20 cellular contexts compared by ENCODE assay signal in genomic region chr14:104824353-104824997, GRCh38. TPM values are rescaled to one million over a fixed set of nuclear protein-coding genes. Genes with fewer than 3 reads are reported as not detected.
A peak's percentile ranks its signal among the peaks of the same experiment; 100 is the strongest.
DNase-seq lines count a peak whose midpoint lies in the region; ATAC-seq, FAIRE-seq and TF ChIP-seq lines count a peak whose summit lies in the region.
"Had no signal": no experiment of that assay in that cellular context is flagged by ENCODE, and none has a peak within 500 bp of the region (broad histone marks: within the 10 kb centered on the region; RNA-seq: fewer than 3 reads in every experiment).

No MANE protein-coding gene starts in this region.

- in situ Hi-C loops in IMR-90 (cut with MboI; ENCODE audit: low sequenced_read_pairs) = loop anchor here (5.0 kb wide), 1 partner anchor 57 kb away; no protein-coding TSS in a partner anchor

- no peak for TF ChIP-seq RAD21 in IMR-90 (IDR thresholded peaks at IDR 0.05; ENCODE audit: low read length)
- TF ChIP-seq RAD21 in H1 (IDR thresholded peaks at IDR 0.05 in 1 of 2, conservative IDR thresholded peaks at IDR 0.05 in 1 of 2; ENCODE audit: low read depth in 2 of 2, low read length in 2 of 2) = no peak

- no peak for TF ChIP-seq POLR2A in IMR-90 (IDR thresholded peaks at IDR 0.05; ENCODE audit: low read depth, low read length)
- no peak for TF ChIP-seq POLR2A in H1 (IDR thresholded peaks at IDR 0.05; ENCODE audit: control extremely low read depth in 1 of 2, low read depth in 2 of 2, low read length in 2 of 2)

- H4K5ac ChIP-seq in IMR-90 (ENCODE audit: low read depth, low read length) = no peak overlapping the region
- H4K5ac ChIP-seq in H1 (ENCODE audit: insufficient read length, low read depth, low read length) = no peak overlapping the region

- peaks cover 21% of the 10 kb centered on the region; the same call in 1 of the 2 replicates for H3K23me2 ChIP-seq in H1 (ENCODE audit: low read depth, low read length)

- H3K4me1 ChIP-seq in IMR-90 (ENCODE audit: control insufficient read depth, insufficient read depth, low read length) = peaks cover 9% of the 10 kb centered on the region
- peaks cover 0 to 7% (median 5%) of the 10 kb centered on the region in 4 experiments; a peak in 4 of 7 replicates for H3K4me1 ChIP-seq in H1 (replicated peaks in 1 of 4; ENCODE audit: control insufficient read depth in 3 of 4, insufficient read depth in 4 of 4, low read length in 3 of 4)
- H3K4me1 ChIP-seq: foreskin keratinocyte, prostate gland had no signal

- dilution Hi-C loops in IMR-90 (cut with HindIII; ENCODE audit: low sequenced_read_pairs, unreplicated experiment) = no loop called here

- H2AK5ac ChIP-seq in IMR-90 (ENCODE audit: low read depth, low read length) (no peak overlapping the region), H1 (ENCODE audit: low read depth, low read length) (no peak overlapping the region)

- FAIRE-seq in H1 (lab: Jason Lieb, UNC) = no peak
- FAIRE-seq: endothelial cell of umbilical vein had no signal

- peak overlapping the region; percentile 84 for H3K4me3 Mint-ChIP-seq in stimulated activated effector memory CD8-positive, alpha-beta T cell treated with anti-CD3 and anti-CD28 coated beads, Interleukin-12 subunit alpha, Interleukin-12 subunit beta, amount 100 ng/mL, for 72 hours

- H3K27ac Mint-ChIP-seq in stimulated activated effector memory CD8-positive, alpha-beta T cell treated with anti-CD3 and anti-CD28 coated beads, Interleukin-12 subunit alpha, Interleukin-12 subunit beta, amount 100 ng/mL, for 72 hours = no peak overlapping the region

- H2BK15ac ChIP-seq in IMR-90 (ENCODE audit: low read depth, low read length) (no peak overlapping the region), H1 (ENCODE audit: low read length) (no peak overlapping the region)

- H2AFZ ChIP-seq in IMR-90 (replicated peaks; ENCODE audit: low read length, poor library complexity) (no peak overlapping the region), H1 (ENCODE audit: low read length) (no peak overlapping the region)

- H3K4me1 Mint-ChIP-seq in stimulated activated effector memory CD8-positive, alpha-beta T cell treated with anti-CD3 and anti-CD28 coated beads, Interleukin-12 subunit alpha, Interleukin-12 subunit beta, amount 100 ng/mL, for 72 hours = peaks cover 25% of the 10 kb centered on the region

- H4K8ac ChIP-seq in IMR-90 (ENCODE audit: low read depth in 2 of 2, low read length in 2 of 2) (no peak overlapping the region), H1 (ENCODE audit: extremely low read depth, insufficient read depth, low read length) (no peak overlapping the region)

- H3K4me2 ChIP-seq in IMR-90 (ENCODE audit: low read depth, low read length) (no peak overlapping the region), H1 (ENCODE audit: insufficient read depth in 1 of 2, low read depth in 2 of 2, low read length in 2 of 2) (no peak overlapping the region)

- H3K9ac ChIP-seq in IMR-90 (ENCODE audit: low read depth, low read length) (no peak overlapping the region), H1 (replicated peaks in 1 of 4; ENCODE audit: extremely low read depth in 1 of 4, low read depth in 3 of 4, low read length in 3 of 4) (no peak overlapping the region)

- no peak overlapping the region for H3K27ac ChIP-seq in IMR-90 (ENCODE audit: insufficient read depth, low read length)
- H3K27ac ChIP-seq in H1 (ENCODE audit: low read depth, low read length) = no peak overlapping the region
- H3K27ac ChIP-seq: ascending aorta, colonic mucosa, foreskin keratinocyte, left lung, prostate gland, uterus had no signal

- H2BK120ac ChIP-seq in IMR-90 (ENCODE audit: low read depth, low read length) = no peak overlapping the region
- no peak overlapping the region for H2BK120ac ChIP-seq in H1 (replicated peaks; ENCODE audit: low read depth, low read length)

- WGBS in IMR-90 (ENCODE audit: extremely low coverage in 2 of 2, insufficient read length in 1 of 2), 2 experiments = 90 to 100% methylated on average over 2 of the region's 2 CpGs
- 91 to 100% methylated on average over 2 of the region's 2 CpGs for WGBS in H1 (ENCODE audit: extremely low coverage in 1 of 2, insufficient coverage in 1 of 2, insufficient read length in 1 of 2, insufficient replicate concordance in 2 of 2, low coverage in 1 of 2, low lambda C conversion rate in 2 of 2, missing lambda C conversion rate in 1 of 2), 2 experiments

- no peak overlapping the region for H3K4ac ChIP-seq in IMR-90 (ENCODE audit: low read depth, low read length)
- H3K4ac ChIP-seq in H1 (replicated peaks; ENCODE audit: insufficient read length, low read depth, low read length) = no peak overlapping the region

- no peak overlapping the region for H3K56ac ChIP-seq in IMR-90 (ENCODE audit: extremely low read depth, insufficient read depth, low read length)
- peak overlapping the region; percentile 96 for H3K56ac ChIP-seq in H1 (replicated peaks; ENCODE audit: insufficient read length, low read depth, low read length)

- H3K4me3 ChIP-seq in IMR-90 (ENCODE audit: insufficient read depth, low read depth, low read length) = no peak overlapping the region
- no peak overlapping the region for H3K4me3 ChIP-seq in H1 (ENCODE audit: extremely low read depth in 1 of 4, insufficient read depth in 2 of 4, low read depth in 3 of 4, low read length in 4 of 4)
- H3K4me3 ChIP-seq: ascending aorta, colonic mucosa, left lung, prostate gland, uterus had no signal

- intact Hi-C loops in IMR-90 (cut with micrococcal nuclease) = no loop called here

- CTCF ChIA-PET in IMR-90 (lab: Yijun Ruan, JAX) (no interaction called here), H1 (lab: Charles Lee; ENCODE audit: partially characterized antibody) (interaction anchor here (2.4 kb wide), 1 partner anchor 20 kb away, joined by 12 read pairs; no protein-coding TSS in a partner anchor)

- no peak overlapping the region for H2AK9ac ChIP-seq in IMR-90 (replicated peaks; ENCODE audit: low read depth, low read length, poor library complexity)

- H3K14ac ChIP-seq in IMR-90 (replicated peaks; ENCODE audit: low read depth, low read length) = no peak overlapping the region
- H3K14ac ChIP-seq in H1 (ENCODE audit: insufficient read length) = no peak overlapping the region

- no peak for TF ChIP-seq EP300 in H1 (IDR thresholded peaks at IDR 0.05; ENCODE audit: borderline replicate concordance in 1 of 2, low read depth in 2 of 2, low read length in 2 of 2)

- no peaks in the 10 kb centered on the region for H3K36me3 ChIP-seq in IMR-90 (ENCODE audit: control insufficient read depth, insufficient read depth, low read length)
- H3K36me3 ChIP-seq in H1 (ENCODE audit: control insufficient read depth in 2 of 4, insufficient read depth in 4 of 4, low read length in 3 of 4) = no peaks in the 10 kb centered on the region
- H3K36me3 ChIP-seq: ascending aorta, colonic mucosa, left lung, prostate gland, uterus had no signal

- peak overlapping the region; percentile 23 for H2BK5ac ChIP-seq in IMR-90 (ENCODE audit: low read depth, low read length, poor library complexity, severe bottlenecking)
- 0 out of 2 replicates have a peak overlapping the region, but pooled peaks have one; percentile 21 for H2BK5ac ChIP-seq in H1 (ENCODE audit: low read depth, low read length)

- no peak overlapping the region for H4K91ac ChIP-seq in IMR-90 (ENCODE audit: insufficient read depth, low read depth, low read length)
- H4K91ac ChIP-seq in H1 (replicated peaks; ENCODE audit: insufficient read length, low read length) = no peak overlapping the region

- H3K27me3 ChIP-seq in IMR-90 (ENCODE audit: control insufficient read depth, insufficient read depth, low read length) (no peaks in the 10 kb centered on the region), H1 (replicated peaks in 1 of 4; ENCODE audit: control insufficient read depth in 3 of 4, extremely low read depth in 1 of 4, insufficient read depth in 3 of 4, low read length in 3 of 4) (peaks cover 0 to 26% (median 19%) of the 10 kb centered on the region in 4 experiments; a peak in 6 of 7 replicates)
- H3K27me3 ChIP-seq: ascending aorta, colonic mucosa, foreskin keratinocyte, uterus had no signal

- H3K79me2 ChIP-seq in H1 (ENCODE audit: control insufficient read depth in 1 of 2, insufficient read depth in 2 of 2, low read length in 2 of 2) = no peaks in the 10 kb centered on the region

- H3K79me1 ChIP-seq in IMR-90 (ENCODE audit: low read depth in 1 of 2, low read length in 2 of 2) = 0 out of 4 replicates have a peak, but pooled peaks cover 0 to 3% of the 10 kb centered on the region in 2 experiments
- H3K79me1 ChIP-seq in H1 (ENCODE audit: low read depth, low read length) = no peaks in the 10 kb centered on the region

- no peaks in the 10 kb centered on the region for H4K20me1 ChIP-seq in IMR-90 (ENCODE audit: insufficient read depth, low read length)
- H4K20me1 ChIP-seq in H1 (replicated peaks in 1 of 2; ENCODE audit: control insufficient read depth in 1 of 2, insufficient read depth in 2 of 2, low read length in 2 of 2) = peaks cover 0 to 8% of the 10 kb centered on the region in 2 experiments

- H3K9me3 ChIP-seq in IMR-90 (ENCODE audit: control insufficient read depth, insufficient read depth, low read length) (no peaks in the 10 kb centered on the region), H1 (ENCODE audit: insufficient read depth in 2 of 2, low read depth in 1 of 2, low read length in 1 of 2) (no peaks in the 10 kb centered on the region)
- H3K9me3 ChIP-seq: ascending aorta, colonic mucosa, left lung, prostate gland, uterus had no signal

- peaks cover 6% of the 10 kb centered on the region for H3K9me3 Mint-ChIP-seq in stimulated activated effector memory CD8-positive, alpha-beta T cell treated with anti-CD3 and anti-CD28 coated beads, Interleukin-12 subunit alpha, Interleukin-12 subunit beta, amount 100 ng/mL, for 72 hours

- H3K23ac ChIP-seq in IMR-90 (ENCODE audit: low read depth, low read length) = no peak overlapping the region
- no peak overlapping the region for H3K23ac ChIP-seq in H1 (ENCODE audit: insufficient read length)

- BruUV-seq in IMR-90 (replicated peaks; lab: Mats Ljungman, UMichigan) = no TSS peak

- no peaks in the 10 kb centered on the region for H3K36me3 Mint-ChIP-seq in stimulated activated effector memory CD8-positive, alpha-beta T cell treated with anti-CD3 and anti-CD28 coated beads, Interleukin-12 subunit alpha, Interleukin-12 subunit beta, amount 100 ng/mL, for 72 hours

- no peak for ATAC-seq in IMR-90 (ENCODE audit: low read depth)
- ATAC-seq in stimulated activated effector memory CD8-positive, alpha-beta T cell treated with anti-CD3 and anti-CD28 coated beads, Interleukin-12 subunit alpha, Interleukin-12 subunit beta, amount 100 ng/mL, for 72 hours = no peak
- no peak for ATAC-seq in GM21390 (IDR thresholded peaks at IDR 0.05; ENCODE audit: unreplicated experiment)
- no peak for ATAC-seq in HG02571 (IDR thresholded peaks at IDR 0.05; ENCODE audit: unreplicated experiment)
- ATAC-seq in HG02610 (IDR thresholded peaks at IDR 0.05; ENCODE audit: unreplicated experiment) = no peak
- ATAC-seq: activated CD4-positive, CD25-positive, alpha-beta regulatory T cell treated with anti-CD3 and anti-CD28 coated beads, Interleukin-2, amount 50 U/mL, for 24 hours; foreskin keratinocyte; left lung had no signal

- TF ChIP-seq CTCF in IMR-90 (conservative IDR thresholded peaks at IDR 0.05; ENCODE audit: low read depth, low read length) (no peak), H1 (IDR thresholded peaks at IDR 0.05; ENCODE audit: control extremely low read depth in 1 of 3, insufficient read depth in 1 of 3, low read depth in 1 of 3, low read length in 3 of 3) (no peak)

- H3K18ac ChIP-seq in IMR-90 (ENCODE audit: low read depth, low read length) = no peak overlapping the region
- H3K18ac ChIP-seq in H1 (ENCODE audit: extremely low read depth, low read length) = no peak overlapping the region

- no peak overlapping the region for H2BK12ac ChIP-seq in H1 (ENCODE audit: low read depth, low read length)

- POLR2A ChIA-PET in IMR-90 (lab: Charles Lee; ENCODE audit: unreplicated experiment) = no interaction called here
- POLR2A ChIA-PET in H1 (lab: Charles Lee; ENCODE audit: partially characterized antibody) = interaction anchor here (0.6 to 2.0 kb wide), 3 partner anchors 21 to 56 kb away, joined by 3 to 7 read pairs (median 4); no protein-coding TSS in a partner anchor

- no peaks in the 10 kb centered on the region for H3K9me1 ChIP-seq in IMR-90 (ENCODE audit: insufficient read depth, low read length)

- peak; percentile 6 for DNase-seq in activated effector memory CD4-positive, alpha-beta T cell treated with anti-CD3 and anti-CD28 coated beads, Interleukin-2, amount 50 U/mL, for 16 hours
- no peak for DNase-seq in activated effector memory CD4-positive, alpha-beta T cell treated with Interleukin-2 at 50 U/mL for 16 hours
- no peak for DNase-seq in IMR-90
- no peak for DNase-seq in H1 (ENCODE audit: low read depth in 1 of 2, low spot score in 2 of 2)
- no peak for DNase-seq in stimulated activated effector memory CD8-positive, alpha-beta T cell treated with anti-CD3 and anti-CD28 coated beads, Interleukin-12 subunit alpha, Interleukin-12 subunit beta, amount 100 ng/mL, for 72 hours (ENCODE audit: low spot score in 2 of 2)
- DNase-seq: colonic mucosa; COR-L47; foreskin keratinocyte; left lung; NCI-H1436 treated with DMSO at 0.1 percent for 48 hours; stimulated activated naive CD4-positive, alpha-beta T cell treated with Interleukin-2 at 50 U/mL for 16 hours; SW 1271 had no signal

- H2BK20ac ChIP-seq in IMR-90 (ENCODE audit: low read depth, low read length) (no peak overlapping the region), H1 (ENCODE audit: low read length) (no peak overlapping the region)

RNA-seq across cellular contexts. Expression of gene ZBTB42, which starts 23.6 kb away (rescaled TPM):
- 1.1 and 1.3 TPM in 2 replicates for total RNA-seq in IMR-90 (2012; rRNA removed)
- polyA plus RNA-seq in IMR-90 (2012; rRNA removed) (2.3 and 3.6 TPM in 2 replicates), H1 (2011; rRNA removed) (3.1 and 3.7 TPM in 2 replicates)
- polyA plus RNA-seq in IMR-90 (2012; cell fraction: cytosol; rRNA removed) = 1.7 and 3.3 TPM in 2 replicates
- 1.2 and 2.1 TPM in 2 replicates for polyA plus RNA-seq in IMR-90 (2012; cell fraction: nucleus; rRNA removed; ENCODE audit: low replicate concordance)
- 2.8 and 2.9 TPM in 2 replicates for total RNA-seq in H1 (2021; fragmentation: NEBNext Ultra II Directional; extraction: Animal tissue kit (Norgen Biotek cat#: 25700))
- 2.5 TPM for polyA plus RNA-seq in H1 (2011; cell fraction: cytosol; rRNA removed)
- 4.0 TPM for polyA plus RNA-seq in H1 (2011; cell fraction: nucleus; rRNA removed)
- 1.5 to 3.3 TPM (median 2.9 TPM) in 4 replicates for polyA plus RNA-seq in H1 (2012, experiment 1 of 2)
- 2.3 TPM for polyA plus RNA-seq in H1 (2012, experiment 2 of 2)
- 1.2 TPM for polyA plus RNA-seq in H1 (2013, experiment 1 of 2)
- polyA plus RNA-seq in H1 (2013, experiment 2 of 2) = 1.2 TPM
- 3.4 and 4.0 TPM in 2 replicates for polyA minus RNA-seq in H1 (2011; rRNA and poly(A)+ RNA removed)
- polyA minus RNA-seq in H1 (2011; cell fraction: cytosol; rRNA and poly(A)+ RNA removed) = 2.7 TPM
- 7.3 TPM for polyA minus RNA-seq in H1 (2011; cell fraction: nucleus; rRNA and poly(A)+ RNA removed)

RNA-seq across cellular contexts. Expression of gene AKT1, which starts 28.9 kb away (rescaled TPM):
- total RNA-seq in IMR-90 (2012; rRNA removed) = 182 and 193 TPM in 2 replicates
- polyA plus RNA-seq in IMR-90 (2012; rRNA removed) (221 and 242 TPM in 2 replicates), H1 (2011; rRNA removed) (68.1 and 89.8 TPM in 2 replicates)
- 248 and 535 TPM in 2 replicates for polyA plus RNA-seq in IMR-90 (2012; cell fraction: cytosol; rRNA removed)
- 317 and 551 TPM in 2 replicates for polyA plus RNA-seq in IMR-90 (2012; cell fraction: nucleus; rRNA removed; ENCODE audit: low replicate concordance)
- 62.1 and 71.5 TPM in 2 replicates for total RNA-seq in H1 (2021; fragmentation: NEBNext Ultra II Directional; extraction: Animal tissue kit (Norgen Biotek cat#: 25700))
- 86.7 TPM for polyA plus RNA-seq in H1 (2011; cell fraction: cytosol; rRNA removed)
- polyA plus RNA-seq in H1 (2011; cell fraction: nucleus; rRNA removed) = 135 TPM
- polyA plus RNA-seq in H1 (2012, experiment 1 of 2) = 53.7 to 73.1 TPM (median 68.0 TPM) in 4 replicates
- 53.5 TPM for polyA plus RNA-seq in H1 (2012, experiment 2 of 2)
- polyA plus RNA-seq in H1 (2013, experiment 1 of 2) = 44.6 TPM
- 45.6 TPM for polyA plus RNA-seq in H1 (2013, experiment 2 of 2)
- 43.3 and 54.9 TPM in 2 replicates for polyA minus RNA-seq in H1 (2011; rRNA and poly(A)+ RNA removed)
- 46.9 TPM for polyA minus RNA-seq in H1 (2011; cell fraction: cytosol; rRNA and poly(A)+ RNA removed)
- 28.2 TPM for polyA minus RNA-seq in H1 (2011; cell fraction: nucleus; rRNA and poly(A)+ RNA removed)

RNA-seq across cellular contexts. Expression of gene CEP170B, which starts 40.6 kb away (rescaled TPM):
- 3.6 and 4.2 TPM in 2 replicates for total RNA-seq in IMR-90 (2012; rRNA removed)
- polyA plus RNA-seq in IMR-90 (2012; rRNA removed) = 13.1 and 17.5 TPM in 2 replicates
- polyA plus RNA-seq in IMR-90 (2012; cell fraction: cytosol; rRNA removed) = 8.0 and 13.1 TPM in 2 replicates
- 67.5 and 145 TPM in 2 replicates for polyA plus RNA-seq in IMR-90 (2012; cell fraction: nucleus; rRNA removed; ENCODE audit: low replicate concordance)
- total RNA-seq in H1 (2021; fragmentation: NEBNext Ultra II Directional; extraction: Animal tissue kit (Norgen Biotek cat#: 25700)) = 32.3 and 33.8 TPM in 2 replicates
- polyA plus RNA-seq in H1 (2011; rRNA removed) = 9.1 and 15.2 TPM in 2 replicates
- polyA plus RNA-seq in H1 (2011; cell fraction: cytosol; rRNA removed) = 9.4 TPM
- polyA plus RNA-seq in H1 (2011; cell fraction: nucleus; rRNA removed) = 34.9 TPM
- polyA plus RNA-seq in H1 (2012, experiment 1 of 2) = 14.3 to 23.9 TPM (median 20.7 TPM) in 4 replicates
- 13.0 TPM for polyA plus RNA-seq in H1 (2012, experiment 2 of 2)
- 17.1 TPM for polyA plus RNA-seq in H1 (2013, experiment 1 of 2)
- 16.2 TPM for polyA plus RNA-seq in H1 (2013, experiment 2 of 2)
- polyA minus RNA-seq in H1 (2011; rRNA and poly(A)+ RNA removed) = 4.7 and 5.7 TPM in 2 replicates
- 11.5 TPM for polyA minus RNA-seq in H1 (2011; cell fraction: cytosol; rRNA and poly(A)+ RNA removed)
- polyA minus RNA-seq in H1 (2011; cell fraction: nucleus; rRNA and poly(A)+ RNA removed) = 11.6 TPM
